Comparison of ENCODE assay signal across 19 cellular contexts in genomic region chr11:116866774-116867455, GRCh38. TPM values are rescaled to one million over a fixed set of nuclear protein-coding genes. Genes with fewer than 3 reads are reported as not detected.
DNase-seq lines count a peak whose midpoint lies in the region; ATAC-seq, FAIRE-seq and TF ChIP-seq lines count a peak whose summit lies in the region.
"Had no signal": no experiment of that assay in that cellular context is flagged by ENCODE, and none has a peak within 500 bp of the region (broad histone marks: within the 10 kb centered on the region; RNA-seq: fewer than 3 reads in every experiment).

No MANE protein-coding gene starts in this region.

- no peak overlapping the region for H3K4me2 ChIP-seq in HepG2 (ENCODE audit: low read depth, low read length)

- TF ChIP-seq EP300 in HepG2 (IDR thresholded peaks at IDR 0.05; ENCODE audit: low read depth in 2 of 2, low read length in 2 of 2) (no peak), HepG2 (CRISPR knock-in tag; IDR thresholded peaks at IDR 0.05; ENCODE audit: borderline replicate concordance) (no peak)

- no peaks in the 10 kb centered on the region for H4K20me1 ChIP-seq in HepG2 (ENCODE audit: insufficient read depth, low read length)

- H3K4me3 ChIP-seq in heart left ventricle (no peak overlapping the region), right atrium auricular region (no peak overlapping the region), dorsolateral prefrontal cortex (no peak overlapping the region), HepG2 (replicated peaks in 1 of 3; ENCODE audit: insufficient read depth in 1 of 3, low read depth in 2 of 3, low read length in 3 of 3) (no peak overlapping the region)
- H3K4me3 ChIP-seq: Peyer's patch had no signal

- peak in 3 of 4 donors; percentile 38 to 70 (median 56) for ATAC-seq in heart left ventricle
- ATAC-seq in left lobe of liver, result peak; percentile 58
- no peak for ATAC-seq in HepG2

- H3K4me1 ChIP-seq in heart left ventricle (peaks cover 0 to 60% (median 19%) of the 10 kb centered on the region in 12 donors), right atrium auricular region (peaks cover 0 to 25% of the 10 kb centered on the region in 2 donors), HepG2 (ENCODE audit: insufficient read depth, low read length) (peaks cover 20% of the 10 kb centered on the region)
- H3K4me1 ChIP-seq: Peyer's patch had no signal

- WGBS in heart left ventricle, 4 donors, result 82 to 87% (median 83%) methylated on average over 6 of the region's 6 CpGs
- 96% methylated on average over 6 of the region's 6 CpGs for WGBS in HepG2 (ENCODE audit: low lambda C conversion rate)

- H3K9me3 ChIP-seq in heart left ventricle, result no peaks in the 10 kb centered on the region
- H3K9me3 ChIP-seq in right atrium auricular region, result no peaks in the 10 kb centered on the region
- no peaks in the 10 kb centered on the region for H3K9me3 ChIP-seq in HepG2 (ENCODE audit: low read length)
- H3K9me3 ChIP-seq: Caco-2, Peyer's patch had no signal

- peaks cover 0 to 98% (median 92%) of the 10 kb centered on the region in 9 donors for H3K36me3 ChIP-seq in heart left ventricle
- peaks cover 42% of the 10 kb centered on the region for H3K36me3 ChIP-seq in right atrium auricular region
- peaks cover 23 to 86% of the 10 kb centered on the region in 2 experiments for H3K36me3 ChIP-seq in HepG2 (replicated peaks in 1 of 2; ENCODE audit: control insufficient read depth in 1 of 2, insufficient read depth in 2 of 2, low read length in 2 of 2)

- TF ChIP-seq POLR2A in heart left ventricle (IDR thresholded peaks at IDR 0.05), result no peak
- no peak for TF ChIP-seq POLR2A in HepG2 (IDR thresholded peaks at IDR 0.05; ENCODE audit: insufficient read depth in 1 of 2, low read depth in 2 of 2, low read length in 2 of 2)

- no peak overlapping the region for H2AFZ ChIP-seq in HepG2 (ENCODE audit: low read length)

- no TSS peak for BruUV-seq in HepG2 (replicated peaks; lab: Mats Ljungman, UMichigan)

- no peak for DNase-seq in heart left ventricle
- DNase-seq in right atrium auricular region (ENCODE audit: low spot score), result no peak
- DNase-seq in dorsolateral prefrontal cortex, result no peak
- no peak for DNase-seq in left lobe of liver (ENCODE audit: low spot score)
- DNase-seq in T-helper 9 cell, result no peak
- no peak for DNase-seq in HepG2 (ENCODE audit: low spot score)
- DNase-seq in GOT3 (lab: John Stamatoyannopoulos, UW), result no peak
- DNase-seq: Caco-2; CD4-positive, alpha-beta T cell; KBM-7; NCI-H1105 treated with DMSO at 0.1 percent for 48 hours; NCI-H1694 had no signal

- no peak for FAIRE-seq in HepG2 (lab: Jason Lieb, UNC)
- FAIRE-seq: A204.1, GM18507 had no signal

- H3K27me3 ChIP-seq in heart left ventricle (no peaks in the 10 kb centered on the region), right atrium auricular region (no peaks in the 10 kb centered on the region), dorsolateral prefrontal cortex (no peaks in the 10 kb centered on the region), HepG2 (ENCODE audit: control insufficient read depth in 1 of 2, insufficient read depth in 2 of 2, low read length in 2 of 2) (no peaks in the 10 kb centered on the region)
- H3K27me3 ChIP-seq: Peyer's patch had no signal

- no peak overlapping the region for H3K9ac ChIP-seq in HepG2 (ENCODE audit: insufficient read depth, low read depth, low read length)

- H3K27ac ChIP-seq in heart left ventricle (peak overlapping the region in 8 of 12 donors; percentile 1 to 65 (median 48)), right atrium auricular region (peak overlapping the region in 1 of 2 donors; percentile 57), dorsolateral prefrontal cortex (peak overlapping the region in 52 of 59 donors; percentile 3 to 93 (median 78)), temporal lobe (ENCODE audit: low read depth, low read length) (peak overlapping the region; percentile 66), HepG2 (ENCODE audit: extremely low read length, insufficient read depth, low read length) (no peak overlapping the region)

- CTCF ChIA-PET in HepG2 (lab: Yijun Ruan, JAX; ENCODE audit: low intra/inter-chr PET ratio, low total read pairs), result no interaction called here

- intact Hi-C loops in heart left ventricle (cut with DNase I), result loop anchor here in 1 of 10 donors (10.0 kb wide), 1 partner anchor 358 kb away; no protein-coding TSS in a partner anchor
- intact Hi-C loops in dorsolateral prefrontal cortex (cut with DNase I), result no loop called here
- intact Hi-C loops in HepG2 (cut with micrococcal nuclease; ENCODE audit: unreplicated experiment), result no loop called here

- TF ChIP-seq RAD21 in HepG2 (CRISPR knock-in tag; IDR thresholded peaks at IDR 0.05), result no peak

- in situ Hi-C loops in HepG2 (cut with HindIII; ENCODE audit: extremely low pct_ligation_motif_present, low pct_unique_long_range_greater_than_20kb), result no loop called here

- TF ChIP-seq CTCF in heart left ventricle (IDR thresholded peaks at IDR 0.05) (no peak), right atrium auricular region (IDR thresholded peaks at IDR 0.05) (no peak), dorsolateral prefrontal cortex (IDR thresholded peaks at IDR 0.05 in 54 of 56, conservative IDR thresholded peaks at IDR 0.05 in 2 of 56; ENCODE audit: low read depth in 1 of 56, partially characterized antibody in 56 of 56) (no peak), HepG2 (CRISPR knock-in tag; IDR thresholded peaks at IDR 0.05) (no peak)

- POLR2A ChIA-PET in HepG2 (lab: Yijun Ruan, JAX), result no interaction called here

- H3K79me2 ChIP-seq in HepG2 (ENCODE audit: insufficient read depth, low read length), result no peaks in the 10 kb centered on the region

RNA-seq across cellular contexts. Expression of gene APOA1, which starts 29.5 kb away (rescaled TPM):
- total RNA-seq in heart left ventricle (100 to 1,000 TPM in 2 of 9 donors, 10 to 100 TPM in 6, 1 to 10 TPM in 1; 10.0 to 383 (median 59.3) TPM), right atrium auricular region (1 to 10 TPM; 4.5 to 9.5 TPM), dorsolateral prefrontal cortex (1 to 10 TPM in 16 of 120 experiments, under 1 TPM in 53, not detected in 51; 0.32 to 2.2 (median 0.72) TPM), left lobe of liver (9,787 TPM), temporal lobe (0.49 TPM), HepG2 (2016; rRNA removed; fragmentation: Illumina TruSeq; extraction: Trizol) (2,184 and 5,485 TPM in 2 replicates)
- polyA plus RNA-seq in heart left ventricle (100 to 1,000 TPM in 1 of 2 donors, 10 to 100 TPM in 1; 87.7 to 422 TPM), HepG2 (2011; rRNA removed) (1,973 and 2,476 TPM in 2 replicates)
- total RNA-seq in HepG2 (2016; cell fraction: cytosol; rRNA removed; fragmentation: Illumina TruSeq; extraction: Trizol; ENCODE audit: low read depth), result 1,658 and 1,910 TPM in 2 replicates
- total RNA-seq in HepG2 (2016; cell fraction: insoluble cytoplasmic fraction; rRNA removed; fragmentation: Illumina TruSeq; extraction: Trizol), result 2,147 and 5,523 TPM in 2 replicates
- 1,317 and 1,654 TPM in 2 replicates for total RNA-seq in HepG2 (2016; cell fraction: membrane; rRNA removed; fragmentation: Illumina TruSeq; extraction: Trizol)
- 3,708 and 4,228 TPM in 2 replicates for total RNA-seq in HepG2 (2016; cell fraction: nucleus; rRNA removed; fragmentation: Illumina TruSeq; extraction: Trizol)
- 3,263 and 3,859 TPM in 2 replicates for polyA plus RNA-seq in HepG2 (2011; cell fraction: cytosol; rRNA removed)
- polyA plus RNA-seq in HepG2 (2011; cell fraction: nucleus; rRNA removed), result 1,542 and 1,981 TPM in 2 replicates
- 3,117 and 3,837 TPM in 2 replicates for polyA plus RNA-seq in HepG2 (2012)
- 1,826 and 2,113 TPM in 2 replicates for polyA plus RNA-seq in HepG2 (2016; cell fraction: cytosol; fragmentation: Illumina TruSeq; extraction: Trizol; ENCODE audit: low read depth)
- polyA plus RNA-seq in HepG2 (2016; cell fraction: insoluble cytoplasmic fraction; fragmentation: Illumina TruSeq; extraction: Trizol; ENCODE audit: low read depth), result 1,773 and 1,785 TPM in 2 replicates
- 1,154 and 1,399 TPM in 2 replicates for polyA plus RNA-seq in HepG2 (2016; cell fraction: membrane; fragmentation: Illumina TruSeq; extraction: Trizol; ENCODE audit: low read depth)
- polyA plus RNA-seq in HepG2 (2016; cell fraction: nucleus; fragmentation: Illumina TruSeq; extraction: Trizol; ENCODE audit: insufficient read depth, low read depth), result 5,783 and 6,817 TPM in 2 replicates
- 0.49 and 910 TPM in 2 replicates for polyA minus RNA-seq in HepG2 (2011; rRNA and poly(A)+ RNA removed; ENCODE audit: low replicate concordance)
- polyA minus RNA-seq in HepG2 (2011; cell fraction: cytosol; rRNA and poly(A)+ RNA removed), result 1,155 and 1,457 TPM in 2 replicates
- polyA minus RNA-seq in HepG2 (2011; cell fraction: nucleus; rRNA and poly(A)+ RNA removed), result 210 and 319 TPM in 2 replicates
- total RNA-seq: NCI-H460 had no signal
- polyA plus RNA-seq: BJ had no signal

RNA-seq across cellular contexts. Expression of gene APOC3, which starts 37.2 kb away (rescaled TPM):
- total RNA-seq in heart left ventricle (1 to 10 TPM in 1 of 9 donors, under 1 TPM in 1, not detected in 7; 0.39 to 9.9 TPM), right atrium auricular region (not detected), dorsolateral prefrontal cortex (not detected), left lobe of liver (11,492 TPM), temporal lobe (not detected), HepG2 (2016; rRNA removed; fragmentation: Illumina TruSeq; extraction: Trizol) (179 and 314 TPM in 2 replicates)
- polyA plus RNA-seq in heart left ventricle (not detected), HepG2 (2011; rRNA removed) (687 and 1,005 TPM in 2 replicates)
- 470 and 617 TPM in 2 replicates for total RNA-seq in HepG2 (2016; cell fraction: cytosol; rRNA removed; fragmentation: Illumina TruSeq; extraction: Trizol; ENCODE audit: low read depth)
- 191 and 310 TPM in 2 replicates for total RNA-seq in HepG2 (2016; cell fraction: insoluble cytoplasmic fraction; rRNA removed; fragmentation: Illumina TruSeq; extraction: Trizol)
- total RNA-seq in HepG2 (2016; cell fraction: membrane; rRNA removed; fragmentation: Illumina TruSeq; extraction: Trizol), result 250 and 324 TPM in 2 replicates
- total RNA-seq in HepG2 (2016; cell fraction: nucleus; rRNA removed; fragmentation: Illumina TruSeq; extraction: Trizol), result 211 and 238 TPM in 2 replicates
- polyA plus RNA-seq in HepG2 (2011; cell fraction: cytosol; rRNA removed), result 944 and 988 TPM in 2 replicates
- polyA plus RNA-seq in HepG2 (2011; cell fraction: nucleus; rRNA removed), result 255 and 392 TPM in 2 replicates
- 921 and 1,213 TPM in 2 replicates for polyA plus RNA-seq in HepG2 (2012)
- 724 and 925 TPM in 2 replicates for polyA plus RNA-seq in HepG2 (2016; cell fraction: cytosol; fragmentation: Illumina TruSeq; extraction: Trizol; ENCODE audit: low read depth)
- polyA plus RNA-seq in HepG2 (2016; cell fraction: insoluble cytoplasmic fraction; fragmentation: Illumina TruSeq; extraction: Trizol; ENCODE audit: low read depth), result 243 and 253 TPM in 2 replicates
- polyA plus RNA-seq in HepG2 (2016; cell fraction: membrane; fragmentation: Illumina TruSeq; extraction: Trizol; ENCODE audit: low read depth), result 332 and 399 TPM in 2 replicates
- 479 and 488 TPM in 2 replicates for polyA plus RNA-seq in HepG2 (2016; cell fraction: nucleus; fragmentation: Illumina TruSeq; extraction: Trizol; ENCODE audit: insufficient read depth, low read depth)
- 493 TPM in 1 of 2 replicates, not detected in the other for polyA minus RNA-seq in HepG2 (2011; rRNA and poly(A)+ RNA removed; ENCODE audit: low replicate concordance)
- 182 and 185 TPM in 2 replicates for polyA minus RNA-seq in HepG2 (2011; cell fraction: cytosol; rRNA and poly(A)+ RNA removed)
- polyA minus RNA-seq in HepG2 (2011; cell fraction: nucleus; rRNA and poly(A)+ RNA removed), result 38.8 and 66.1 TPM in 2 replicates
- total RNA-seq: CD4-positive, alpha-beta T cell; H4; NCI-H460 had no signal
- polyA plus RNA-seq: BJ had no signal

RNA-seq across cellular contexts. Expression of gene APOA4, which starts 43.8 kb away (rescaled TPM):
- total RNA-seq in heart left ventricle (not detected), right atrium auricular region (not detected), dorsolateral prefrontal cortex (not detected), left lobe of liver (102 TPM), temporal lobe (not detected), HepG2 (2016; rRNA removed; fragmentation: Illumina TruSeq; extraction: Trizol) (1.8 and 3.8 TPM in 2 replicates)
- polyA plus RNA-seq in heart left ventricle (under 1 TPM in 1 of 2 donors, not detected in 1; 0.86 TPM), HepG2 (2011; rRNA removed) (7.2 and 11.0 TPM in 2 replicates)
- total RNA-seq in HepG2 (2016; cell fraction: cytosol; rRNA removed; fragmentation: Illumina TruSeq; extraction: Trizol; ENCODE audit: low read depth), result 1.2 and 2.1 TPM in 2 replicates
- 2.1 and 3.7 TPM in 2 replicates for total RNA-seq in HepG2 (2016; cell fraction: insoluble cytoplasmic fraction; rRNA removed; fragmentation: Illumina TruSeq; extraction: Trizol)
- 2.5 and 3.8 TPM in 2 replicates for total RNA-seq in HepG2 (2016; cell fraction: membrane; rRNA removed; fragmentation: Illumina TruSeq; extraction: Trizol)
- 1.5 and 3.9 TPM in 2 replicates for total RNA-seq in HepG2 (2016; cell fraction: nucleus; rRNA removed; fragmentation: Illumina TruSeq; extraction: Trizol)
- 9.4 and 10.1 TPM in 2 replicates for polyA plus RNA-seq in HepG2 (2011; cell fraction: cytosol; rRNA removed)
- 4.4 and 6.4 TPM in 2 replicates for polyA plus RNA-seq in HepG2 (2011; cell fraction: nucleus; rRNA removed)
- polyA plus RNA-seq in HepG2 (2012), result 5.7 and 7.6 TPM in 2 replicates
- 1.8 and 2.4 TPM in 2 replicates for polyA plus RNA-seq in HepG2 (2016; cell fraction: cytosol; fragmentation: Illumina TruSeq; extraction: Trizol; ENCODE audit: low read depth)
- polyA plus RNA-seq in HepG2 (2016; cell fraction: insoluble cytoplasmic fraction; fragmentation: Illumina TruSeq; extraction: Trizol; ENCODE audit: low read depth), result 1.6 and 1.8 TPM in 2 replicates
- polyA plus RNA-seq in HepG2 (2016; cell fraction: membrane; fragmentation: Illumina TruSeq; extraction: Trizol; ENCODE audit: low read depth), result 2.4 and 3.3 TPM in 2 replicates
- 3.5 and 4.1 TPM in 2 replicates for polyA plus RNA-seq in HepG2 (2016; cell fraction: nucleus; fragmentation: Illumina TruSeq; extraction: Trizol; ENCODE audit: insufficient read depth, low read depth)
- 4.4 TPM in 1 of 2 replicates, not detected in the other for polyA minus RNA-seq in HepG2 (2011; rRNA and poly(A)+ RNA removed; ENCODE audit: low replicate concordance)
- 2.5 and 3.2 TPM in 2 replicates for polyA minus RNA-seq in HepG2 (2011; cell fraction: cytosol; rRNA and poly(A)+ RNA removed)
- polyA minus RNA-seq in HepG2 (2011; cell fraction: nucleus; rRNA and poly(A)+ RNA removed), result 0.77 and 1.6 TPM in 2 replicates
- total RNA-seq: CD4-positive, alpha-beta T cell; H4; NCI-H460 had no signal
- polyA plus RNA-seq: BJ had no signal

Comparison
In these comparisons a context has a peak if more than half of its experiments do, and no peak if none do; other contexts are left out.
1. RNA of gene APOC3, which starts 37.2 kb away (total RNA-seq): 11,492 TPM in left lobe of liver (single experiment); 179 to 617 TPM in HepG2, 0.39 to 9.9 TPM in heart left ventricle, not detected in right atrium auricular region, not detected in dorsolateral prefrontal cortex and not detected in temporal lobe (single experiment); every median in the first group is over 10 times any median in the second.
2. RNA of gene APOA4, which starts 43.8 kb away (total RNA-seq): 102 TPM in left lobe of liver (single experiment); 1.2 to 3.9 TPM in HepG2, not detected in heart left ventricle, not detected in right atrium auricular region, not detected in dorsolateral prefrontal cortex and not detected in temporal lobe (single experiment); every median in the first group is over 10 times any median in the second.